ENCODE assay signal across 9 cellular contexts in genomic region chr1:206717237-206717989, GRCh38. TPM values are rescaled to one million over a fixed set of nuclear protein-coding genes. Genes with fewer than 3 reads are reported as not detected.
A peak's percentile ranks its signal among the peaks of the same experiment; 100 is the strongest.
DNase-seq lines count a peak whose midpoint lies in the region; ATAC-seq and TF ChIP-seq lines count a peak whose summit lies in the region.
"Had no signal": no experiment of that assay in that cellular context is flagged by ENCODE, and none has a peak within 500 bp of the region (broad histone marks: within the 10 kb centered on the region; RNA-seq: fewer than 3 reads in every experiment).

No MANE protein-coding gene starts in this region.

- H3K36me3 Mint-ChIP-seq in immature natural killer cell = no peaks in the 10 kb centered on the region

- peaks cover 91% of the 10 kb centered on the region for H3K79me2 ChIP-seq in OCI-LY3 (ENCODE audit: low read length)

- peak overlapping the region; percentile 36 for H3K4me2 ChIP-seq in OCI-LY3 (ENCODE audit: low read length)

- no peaks in the 10 kb centered on the region for H3K27me3 ChIP-seq in OCI-LY3 (ENCODE audit: low read depth, low read length)

- no peaks in the 10 kb centered on the region for H3K9me3 ChIP-seq in OCI-LY3 (ENCODE audit: insufficient read depth, low read length)

- peaks cover 84 to 89% of the 10 kb centered on the region in 2 donors for H3K4me1 Mint-ChIP-seq in immature natural killer cell

- peaks cover 81% of the 10 kb centered on the region for H4K20me1 ChIP-seq in OCI-LY3 (ENCODE audit: insufficient read depth, low read length)

- H3K4me3 ChIP-seq in OCI-LY3 (ENCODE audit: low read length) = no peak overlapping the region

- H2AFZ ChIP-seq in OCI-LY3 (ENCODE audit: low read depth, low read length) = no peak overlapping the region

- peak overlapping the region; percentile 60 to 88 (median 67) for H3K4me3 Mint-ChIP-seq in immature natural killer cell

- no peak for TF ChIP-seq CTCF in OCI-LY3 (IDR thresholded peaks at IDR 0.05; ENCODE audit: low read depth, low read length)

- DNase-seq in immature natural killer cell (no peak), GDM1 (lab: John Stamatoyannopoulos, UW) (no peak), SK-N-DZ (ENCODE audit: low spot score) (no peak), COLO829 (ENCODE audit: low spot score) (no peak)
- no peak for DNase-seq in effector CD8-positive, alpha-beta T cell (lab: John Stamatoyannopoulos, UW)

- H3K9me3 Mint-ChIP-seq in immature natural killer cell = no peaks in the 10 kb centered on the region

- peak; percentile 53 for ATAC-seq in GM18861 (IDR thresholded peaks at IDR 0.05; ENCODE audit: unreplicated experiment)
- ATAC-seq in HG02610 (IDR thresholded peaks at IDR 0.05; ENCODE audit: unreplicated experiment) = peak; percentile 70

- no peaks in the 10 kb centered on the region for H3K36me3 ChIP-seq in OCI-LY3 (replicated peaks; ENCODE audit: low read depth, low read length)

- peaks cover 45% of the 10 kb centered on the region for H3K4me1 ChIP-seq in OCI-LY3 (ENCODE audit: low read length)

- peaks cover 16 to 20% (median 18%) of the 10 kb centered on the region in 3 donors for H3K27me3 Mint-ChIP-seq in immature natural killer cell (ENCODE audit: low read depth in 3 of 3)

- no peak overlapping the region for H3K27ac ChIP-seq in OCI-LY3 (ENCODE audit: low read length)

- no peak overlapping the region for H3K9ac ChIP-seq in OCI-LY3 (ENCODE audit: low read length)

- peak overlapping the region; percentile 85 to 98 (median 96) for H3K27ac Mint-ChIP-seq in immature natural killer cell

RNA-seq across cellular contexts. Expression of gene MAPKAPK2, which starts 32.7 kb away (rescaled TPM):
- 1 to 10 TPM; 3.5 to 7.2 (median 4.1) TPM for polyA plus RNA-seq in immature natural killer cell
- polyA plus RNA-seq in SK-N-DZ (2014; cell fraction: cytosol; rRNA removed) = 6.2 and 9.1 TPM in 2 replicates
- 10.9 and 15.0 TPM in 2 replicates for polyA plus RNA-seq in SK-N-DZ (2014; cell fraction: nucleus; rRNA removed)

RNA-seq across cellular contexts. Expression of gene IL19, which starts 53.2 kb away (rescaled TPM):
- not detected for polyA plus RNA-seq in immature natural killer cell
- polyA plus RNA-seq in SK-N-DZ (2014; cell fraction: cytosol; rRNA removed) = not detected in 2 replicates
- polyA plus RNA-seq in SK-N-DZ (2014; cell fraction: nucleus; rRNA removed) = not detected in 2 replicates
- polyA plus RNA-seq: IMR-90 had no signal

RNA-seq across cellular contexts. Expression of gene IL10, which starts 54.9 kb away (rescaled TPM):
- polyA plus RNA-seq in immature natural killer cell = under 1 TPM in 1 of 3 donors, not detected in 2; 0.43 TPM
- not detected in 2 replicates for polyA plus RNA-seq in SK-N-DZ (2014; cell fraction: cytosol; rRNA removed)
- not detected in 2 replicates for polyA plus RNA-seq in SK-N-DZ (2014; cell fraction: nucleus; rRNA removed)
- polyA plus RNA-seq: IMR-90 had no signal
